In genomic region chr19:6073858-6074708, GRCh38 we compare ENCODE assay signal across 22 cellular contexts. TPM values are rescaled to one million over a fixed set of nuclear protein-coding genes. Genes with fewer than 3 reads are reported as not detected.
DNase-seq lines count a peak whose midpoint lies in the region; ATAC-seq and TF ChIP-seq lines count a peak whose summit lies in the region.
"Had no signal": no experiment of that assay in that cellular context is flagged by ENCODE, and none has a peak within 500 bp of the region (broad histone marks: within the 10 kb centered on the region; RNA-seq: fewer than 3 reads in every experiment).

No MANE protein-coding gene starts in this region.

- CTCF ChIA-PET in activated naive CD4-positive, alpha-beta T cell treated with anti-CD3 and anti-CD28 coated beads, Interleukin-2, amount 10 ng/mL, durations not matched to agents 7 days and 5 days (lab: Charles Lee), result interaction anchor here (1.4 kb wide), 1 partner anchor 52 kb away, joined by 5 read pairs; no protein-coding TSS in a partner anchor

- no peak overlapping the region for H2AFZ ChIP-seq in neural progenitor cell (replicated peaks)
- H2AFZ ChIP-seq: hepatocyte had no signal

- peaks cover 5% of the 10 kb centered on the region for H3K36me3 Mint-ChIP-seq in activated naive CD4-positive, alpha-beta T cell treated with anti-CD3 and anti-CD28 coated beads, Interleukin-2, amount 10 ng/mL, durations not matched to agents 7 days and 5 days
- H3K36me3 Mint-ChIP-seq in activated naive CD4-positive, alpha-beta T cell treated with anti-CD3 and anti-CD28 coated beads, Interleukin-2, amount 50 U/mL, for 72 hours, result no peaks in the 10 kb centered on the region
- H3K36me3 Mint-ChIP-seq in neural progenitor cell, result peaks cover 22% of the 10 kb centered on the region

- H3K4me2 ChIP-seq in neural progenitor cell, result no peak overlapping the region
- H3K4me2 ChIP-seq: A549, hepatocyte, KMS-11 had no signal

- H3K4me3 Mint-ChIP-seq in activated naive CD4-positive, alpha-beta T cell treated with anti-CD3 and anti-CD28 coated beads, Interleukin-2, amount 10 ng/mL, durations not matched to agents 7 days and 5 days, result no peak overlapping the region
- H3K4me3 Mint-ChIP-seq in neural progenitor cell, result no peak overlapping the region
- H3K4me3 Mint-ChIP-seq: activated CD8-positive, alpha-beta T cell treated with anti-CD3 and anti-CD28 coated beads for 36 hours; CD4-positive, CD25-positive, alpha-beta regulatory T cell had no signal

- ATAC-seq in activated naive CD4-positive, alpha-beta T cell treated with anti-CD3 and anti-CD28 coated beads, Interleukin-2, amount 50 U/mL, for 72 hours, result no peak
- ATAC-seq: activated CD8-positive, alpha-beta T cell treated with anti-CD3 and anti-CD28 coated beads for 36 hours had no signal

- no peak overlapping the region for H3K9ac ChIP-seq in neural progenitor cell
- H3K9ac ChIP-seq: KMS-11 had no signal

- H3K9me3 ChIP-seq in neural progenitor cell (ENCODE audit: low read depth) (no peaks in the 10 kb centered on the region), SJCRH30 (replicated peaks) (no peaks in the 10 kb centered on the region)
- H3K9me3 ChIP-seq: A549, HAP-1, testis had no signal

- peaks cover 5% of the 10 kb centered on the region for H3K27me3 ChIP-seq in neural progenitor cell
- H3K27me3 ChIP-seq in SJCRH30, result no peaks in the 10 kb centered on the region
- H3K27me3 ChIP-seq: hepatocyte, testis had no signal

- H3F3A ChIP-seq in neural progenitor cell (ENCODE audit: low read depth), result no peaks in the 10 kb centered on the region

- no peaks in the 10 kb centered on the region for H4K20me1 ChIP-seq in neural progenitor cell (ENCODE audit: low read depth)

- H3K9me3 Mint-ChIP-seq in activated naive CD4-positive, alpha-beta T cell treated with anti-CD3 and anti-CD28 coated beads, Interleukin-2, amount 10 ng/mL, durations not matched to agents 7 days and 5 days, result peaks cover 8% of the 10 kb centered on the region
- peaks cover 4 to 6% of the 10 kb centered on the region in 2 donors for H3K9me3 Mint-ChIP-seq in activated naive CD4-positive, alpha-beta T cell treated with anti-CD3 and anti-CD28 coated beads, Interleukin-2, amount 50 U/mL, for 72 hours
- H3K9me3 Mint-ChIP-seq in neural progenitor cell, result peaks cover 11% of the 10 kb centered on the region

- H3K4me3 ChIP-seq in coronary artery (no peak overlapping the region), neural progenitor cell (no peak overlapping the region), SJCRH30 (no peak overlapping the region)
- H3K4me3 ChIP-seq: A549, HAP-1, hepatocyte, testis had no signal

- peak overlapping the region; percentile 46 for H3K27ac Mint-ChIP-seq in activated naive CD4-positive, alpha-beta T cell treated with anti-CD3 and anti-CD28 coated beads, Interleukin-2, amount 10 ng/mL, durations not matched to agents 7 days and 5 days
- H3K27ac Mint-ChIP-seq in activated naive CD4-positive, alpha-beta T cell treated with anti-CD3 and anti-CD28 coated beads, Interleukin-2, amount 50 U/mL, for 72 hours, result peak overlapping the region in 1 of 2 donors; percentile 38
- H3K27ac Mint-ChIP-seq in neural progenitor cell, result peak overlapping the region; percentile 95
- H3K27ac Mint-ChIP-seq: activated CD8-positive, alpha-beta T cell treated with anti-CD3 and anti-CD28 coated beads for 36 hours had no signal

- H3K36me3 ChIP-seq in neural progenitor cell (no peaks in the 10 kb centered on the region), SJCRH30 (no peaks in the 10 kb centered on the region)
- H3K36me3 ChIP-seq: HAP-1 had no signal

- peak overlapping the region; percentile 33 to 88 for H3K27ac ChIP-seq in coronary artery
- no peak overlapping the region for H3K27ac ChIP-seq in neural progenitor cell
- no peak overlapping the region for H3K27ac ChIP-seq in SJCRH30
- H3K27ac ChIP-seq: hepatocyte, KMS-11, testis had no signal

- TF ChIP-seq CTCF in coronary artery (IDR thresholded peaks at IDR 0.05) (no peak), neural progenitor cell (IDR thresholded peaks at IDR 0.05) (no peak)

- no peaks in the 10 kb centered on the region for H3K27me3 Mint-ChIP-seq in activated naive CD4-positive, alpha-beta T cell treated with anti-CD3 and anti-CD28 coated beads, Interleukin-2, amount 10 ng/mL, durations not matched to agents 7 days and 5 days
- peaks cover 3% of the 10 kb centered on the region for H3K27me3 Mint-ChIP-seq in neural progenitor cell (ENCODE audit: insufficient read depth, low read depth)
- H3K27me3 Mint-ChIP-seq: activated CD8-positive, alpha-beta T cell treated with anti-CD3 and anti-CD28 coated beads for 36 hours had no signal

- H3K4me1 ChIP-seq in neural progenitor cell (no peaks in the 10 kb centered on the region), SJCRH30 (no peaks in the 10 kb centered on the region)
- H3K4me1 ChIP-seq: HAP-1, testis had no signal

- H3K79me2 ChIP-seq in neural progenitor cell (ENCODE audit: low read depth), result no peaks in the 10 kb centered on the region
- H3K79me2 ChIP-seq: hepatocyte had no signal

- peaks cover 4% of the 10 kb centered on the region for H3K4me1 Mint-ChIP-seq in activated naive CD4-positive, alpha-beta T cell treated with anti-CD3 and anti-CD28 coated beads, Interleukin-2, amount 10 ng/mL, durations not matched to agents 7 days and 5 days
- peaks cover 46% of the 10 kb centered on the region for H3K4me1 Mint-ChIP-seq in neural progenitor cell

- DNase-seq in activated naive CD4-positive, alpha-beta T cell treated with anti-CD3 and anti-CD28 coated beads, Interleukin-2, amount 10 ng/mL, durations not matched to agents 7 days and 5 days, result no peak
- DNase-seq in activated naive CD4-positive, alpha-beta T cell treated with anti-CD3 and anti-CD28 coated beads, Interleukin-2, amount 50 U/mL, for 72 hours (ENCODE audit: low spot score in 2 of 2), result no peak
- peak; percentile 67 for DNase-seq in coronary artery (ENCODE audit: low spot score)
- DNase-seq in neural progenitor cell (ENCODE audit: low spot score), result no peak
- peak; percentile 35 for DNase-seq in ureter (ENCODE audit: low spot score)
- no peak for DNase-seq in activated gamma-delta T cell treated with Interleukin-2 at 50 U/mL for 16 hours
- no peak for DNase-seq in MV-4-11 (lab: John Stamatoyannopoulos, UW)
- no peak for DNase-seq in SJCRH30
- DNase-seq: activated CD8-positive, alpha-beta T cell treated with anti-CD3 and anti-CD28 coated beads for 36 hours; caudate nucleus; CD4-positive, CD25-positive, alpha-beta regulatory T cell; DMS79; effector CD8-positive, alpha-beta T cell; kidney; NCI-H1105; occipital lobe; stimulated activated CD4-positive, alpha-beta T cell treated with anti-CD3 and anti-CD28 coated beads, Interleukin-4, amount 100 ng/mL, for 24 hours; testis had no signal

RNA-seq across cellular contexts. Expression of gene RFX2, which starts 36.2 kb away (rescaled TPM):
- total RNA-seq in activated naive CD4-positive, alpha-beta T cell treated with anti-CD3 and anti-CD28 coated beads, Interleukin-2, amount 50 U/mL, for 72 hours, result 10 to 100 TPM; 11.2 to 13.8 TPM
- total RNA-seq in neural progenitor cell (ENCODE audit: low replicate concordance), result 6.2 and 11.0 TPM in 2 replicates
- 30.3 TPM for total RNA-seq in ureter
- 5.7 and 6.0 TPM in 2 replicates for total RNA-seq in SJCRH30 (2014; rRNA removed; shearing (Covaris generic))

Comparison
In these comparisons a context has a peak if more than half of its experiments do, and no peak if none do; other contexts are left out.
1. DNase-seq: peak in coronary artery (single experiment) and ureter (single experiment); none in activated naive CD4-positive, alpha-beta T cell treated with anti-CD3 and anti-CD28 coated beads, Interleukin-2, amount 10 ng/mL, durations not matched to agents 7 days and 5 days (single experiment), activated naive CD4-positive, alpha-beta T cell treated with anti-CD3 and anti-CD28 coated beads, Interleukin-2, amount 50 U/mL, for 72 hours (0 of 2), neural progenitor cell (single experiment), activated gamma-delta T cell treated with Interleukin-2 at 50 U/mL for 16 hours (single experiment), MV-4-11 (single experiment) and SJCRH30 (0 of 2).
2. H3K27ac ChIP-seq: peak in coronary artery (2 of 2); none in neural progenitor cell (single experiment) and SJCRH30 (single experiment).